1 cellular context compared by ENCODE assay signal in the genomic region with DNA sequence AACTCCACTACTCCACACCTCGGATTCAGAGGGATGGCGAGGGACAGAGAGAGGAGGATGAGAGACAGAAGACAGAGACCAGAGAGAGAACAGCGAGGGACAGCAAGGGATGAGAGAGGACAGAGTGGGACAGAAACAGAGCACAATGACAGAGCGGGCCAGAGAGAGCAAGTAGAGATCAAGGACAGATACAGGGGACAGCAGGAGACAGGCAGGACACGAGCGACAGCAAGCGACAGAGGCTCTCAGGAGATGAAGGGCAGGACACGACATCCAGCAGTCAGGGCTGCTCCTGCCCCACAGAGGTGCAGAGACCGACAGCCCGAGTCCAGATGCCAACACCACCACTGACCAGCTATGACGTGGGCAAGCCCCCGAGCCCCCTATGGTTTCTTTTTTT.
TF ChIP-seq lines count a peak whose summit lies in the region.

No MANE protein-coding gene starts in this region.

TF ChIP-seq in SK-N-SH, 30 proteins besides CTCF, POLR2A, EP300 and RAD21 (continued from another document):
- TF ChIP-seq TAF1 (IDR thresholded peaks at IDR 0.05; ENCODE audit: borderline replicate concordance, low read depth, low read length) = no peak
- TF ChIP-seq, protein P1, sequence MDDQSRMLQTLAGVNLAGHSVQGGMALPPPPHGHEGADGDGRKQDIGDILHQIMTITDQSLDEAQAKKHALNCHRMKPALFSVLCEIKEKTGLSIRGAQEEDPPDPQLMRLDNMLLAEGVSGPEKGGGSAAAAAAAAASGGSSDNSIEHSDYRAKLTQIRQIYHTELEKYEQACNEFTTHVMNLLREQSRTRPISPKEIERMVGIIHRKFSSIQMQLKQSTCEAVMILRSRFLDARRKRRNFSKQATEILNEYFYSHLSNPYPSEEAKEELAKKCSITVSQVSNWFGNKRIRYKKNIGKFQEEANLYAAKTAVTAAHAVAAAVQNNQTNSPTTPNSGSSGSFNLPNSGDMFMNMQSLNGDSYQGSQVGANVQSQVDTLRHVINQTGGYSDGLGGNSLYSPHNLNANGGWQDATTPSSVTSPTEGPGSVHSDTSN (IDR thresholded peaks at IDR 0.05) = no peak
